In the genomic region with DNA sequence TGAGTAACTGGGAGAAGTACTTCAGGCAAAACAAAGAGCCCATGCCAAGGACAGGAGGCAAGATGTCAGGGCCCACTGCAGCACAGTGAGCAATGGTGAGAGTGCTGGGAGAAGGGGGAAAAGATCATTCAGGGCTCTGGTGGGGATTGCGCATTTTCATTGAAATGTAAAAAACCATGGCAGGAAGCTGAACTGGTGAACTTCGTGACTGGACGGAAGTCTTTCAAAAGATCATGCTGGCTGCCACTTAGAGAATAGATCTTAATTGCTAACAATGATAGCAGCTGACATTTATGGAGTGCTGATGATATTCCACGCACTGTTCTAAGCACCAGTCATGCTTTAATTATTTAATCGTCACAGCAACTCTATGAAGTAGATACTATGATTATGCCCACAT, we compare ENCODE assay signal across 23 cellular contexts.
DNase-seq lines count a peak whose midpoint lies in the region; ATAC-seq, FAIRE-seq and TF ChIP-seq lines count a peak whose summit lies in the region.
"Had no signal": no experiment of that assay in that cellular context is flagged by ENCODE, and none has a peak within 500 bp of the region (broad histone marks: within the 10 kb centered on the region; RNA-seq: fewer than 3 reads in every experiment).

No MANE protein-coding gene starts in this region.

- 0 out of 2 replicates have a peak overlapping the region, but pooled peaks have one; percentile 30 for H2BK5ac ChIP-seq in H1 (ENCODE audit: low read depth, low read length)

- H3K4me1 ChIP-seq in H1 (replicated peaks in 1 of 4; ENCODE audit: control insufficient read depth in 3 of 4, insufficient read depth in 4 of 4, low read length in 3 of 4), result peaks cover 0 to 11% (median 3%) of the 10 kb centered on the region in 4 experiments; a peak in 4 of 7 replicates
- peaks cover 6 to 55% (median 16%) of the 10 kb centered on the region in 6 donors for H3K4me1 ChIP-seq in spleen
- H3K4me1 ChIP-seq in A673 (ENCODE audit: insufficient read depth, low read length, poor library complexity, severe bottlenecking), result peaks cover 19% of the 10 kb centered on the region
- H3K4me1 ChIP-seq: Caco-2 had no signal

- 56% methylated on average over 5 of the region's 5 CpGs; no CpG with 5 or more reads in 1 of the 2 experiments for WGBS in H1 (ENCODE audit: extremely low coverage in 1 of 2, insufficient coverage in 1 of 2, insufficient read length in 1 of 2, insufficient replicate concordance in 2 of 2, low coverage in 1 of 2, low lambda C conversion rate in 2 of 2, missing lambda C conversion rate in 1 of 2), 2 experiments
- 65 to 79% (median 70%) methylated on average over 5 of the region's 5 CpGs for WGBS in spleen, 5 donors

- intact Hi-C loops in spleen (cut with DNase I; ENCODE audit: low total_unique reads) (no loop called here), A673 (cut with micrococcal nuclease; ENCODE audit: unreplicated experiment) (no loop called here)

- H3K9ac ChIP-seq in H1 (replicated peaks in 1 of 4; ENCODE audit: extremely low read depth in 1 of 4, low read depth in 3 of 4, low read length in 3 of 4), result no peak overlapping the region

- peaks cover 92 to 97% of the 10 kb centered on the region in 2 donors for H3K4me1 Mint-ChIP-seq in immature natural killer cell
- H3K4me1 Mint-ChIP-seq: activated CD4-positive, alpha-beta T cell treated with anti-CD3 and anti-CD28 coated beads, Interleukin-2, amount 10 ng/mL, durations not matched to agents 7 days and 5 days; B cell had no signal

- no peak for TF ChIP-seq POLR2A in H1 (IDR thresholded peaks at IDR 0.05; ENCODE audit: control extremely low read depth in 1 of 2, low read depth in 2 of 2, low read length in 2 of 2)
- TF ChIP-seq POLR2A in spleen (IDR thresholded peaks at IDR 0.05), result no peak

- no peak overlapping the region for H4K91ac ChIP-seq in H1 (replicated peaks; ENCODE audit: insufficient read length, low read length)

- H4K8ac ChIP-seq in H1 (ENCODE audit: extremely low read depth, insufficient read depth, low read length), result no peak overlapping the region

- H3K18ac ChIP-seq in H1 (ENCODE audit: extremely low read depth, low read length), result no peak overlapping the region

- FAIRE-seq in H1 (lab: Jason Lieb, UNC), result no peak
- FAIRE-seq: bronchial epithelial cell, frontal cortex, urothelium cell line had no signal

- no peak overlapping the region for H2AFZ ChIP-seq in H1 (ENCODE audit: low read length)

- CTCF ChIA-PET in H1 (lab: Charles Lee; ENCODE audit: partially characterized antibody), result no interaction called here
- CTCF ChIA-PET in A673 (lab: Charles Lee), result no interaction called here

- H3K27me3 ChIP-seq in H1 (replicated peaks in 1 of 4; ENCODE audit: control insufficient read depth in 3 of 4, extremely low read depth in 1 of 4, insufficient read depth in 3 of 4, low read length in 3 of 4) (no peaks in the 10 kb centered on the region), spleen (replicated peaks in 1 of 7) (no peaks in the 10 kb centered on the region), A673 (replicated peaks; ENCODE audit: insufficient read depth, low read depth, low read length, poor library complexity) (no peaks in the 10 kb centered on the region)
- H3K27me3 ChIP-seq: neutrophil had no signal

- H3K4me3 Mint-ChIP-seq in immature natural killer cell, result peak overlapping the region in 1 of 5 donors; percentile 8
- H3K4me3 Mint-ChIP-seq: activated CD4-positive, alpha-beta T cell treated with anti-CD3 and anti-CD28 coated beads, Interleukin-2, amount 10 ng/mL, durations not matched to agents 7 days and 5 days; B cell; dendritic cell treated with granulocyte-macrophage colony-stimulating factor and Interleukin-4, amounts not matched to agents 40 ng/mL and 50 ng/mL, for 4 days had no signal

- no TSS peak for BruUV-seq in A673 (replicated peaks; lab: Mats Ljungman, UMichigan)

- no peak overlapping the region for H2BK20ac ChIP-seq in H1 (ENCODE audit: low read length)

- H3K56ac ChIP-seq in H1 (replicated peaks; ENCODE audit: insufficient read length, low read depth, low read length), result no peak overlapping the region

- no peak overlapping the region for H2BK15ac ChIP-seq in H1 (ENCODE audit: low read length)

- H3K36me3 Mint-ChIP-seq in immature natural killer cell, result peaks cover 16 to 46% (median 33%) of the 10 kb centered on the region in 3 donors

- no peak for ATAC-seq in HG03139 (IDR thresholded peaks at IDR 0.05; ENCODE audit: unreplicated experiment)

- H3K14ac ChIP-seq in H1 (ENCODE audit: insufficient read length), result no peak overlapping the region

- H3K9me3 ChIP-seq in H1 (ENCODE audit: insufficient read depth in 2 of 2, low read depth in 1 of 2, low read length in 1 of 2) (no peaks in the 10 kb centered on the region), spleen (no peaks in the 10 kb centered on the region), A673 (ENCODE audit: low read depth, low read length, poor library complexity, severe bottlenecking) (no peaks in the 10 kb centered on the region)
- H3K9me3 ChIP-seq: Caco-2, neutrophil had no signal

- TF ChIP-seq CTCF in H1 (IDR thresholded peaks at IDR 0.05; ENCODE audit: control extremely low read depth in 1 of 3, insufficient read depth in 1 of 3, low read depth in 1 of 3, low read length in 3 of 3) (no peak), spleen (IDR thresholded peaks at IDR 0.05 in 8 of 11, conservative IDR thresholded peaks at IDR 0.05 in 3 of 11) (no peak), A673 (conservative IDR thresholded peaks at IDR 0.05; ENCODE audit: low read depth, low read length) (no peak)

- no peak overlapping the region for H2AK5ac ChIP-seq in H1 (ENCODE audit: low read depth, low read length)

- no peaks in the 10 kb centered on the region for H3K79me2 ChIP-seq in H1 (ENCODE audit: control insufficient read depth in 1 of 2, insufficient read depth in 2 of 2, low read length in 2 of 2)

- no peaks in the 10 kb centered on the region for H4K20me1 ChIP-seq in H1 (replicated peaks in 1 of 2; ENCODE audit: control insufficient read depth in 1 of 2, insufficient read depth in 2 of 2, low read length in 2 of 2)

- H3K4me3 ChIP-seq in H1 (ENCODE audit: extremely low read depth in 1 of 4, insufficient read depth in 2 of 4, low read depth in 3 of 4, low read length in 4 of 4) (no peak overlapping the region), spleen (no peak overlapping the region), A673 (ENCODE audit: low read depth, low read length, poor library complexity, severe bottlenecking) (no peak overlapping the region)

- POLR2A ChIA-PET in H1 (lab: Charles Lee; ENCODE audit: partially characterized antibody) (no interaction called here), A673 (lab: Charles Lee; ENCODE audit: low non-redundant PET) (no interaction called here)

- no peaks in the 10 kb centered on the region for H3K9me3 Mint-ChIP-seq in immature natural killer cell
- H3K9me3 Mint-ChIP-seq: activated CD4-positive, alpha-beta T cell treated with anti-CD3 and anti-CD28 coated beads, Interleukin-2, amount 10 ng/mL, durations not matched to agents 7 days and 5 days; dendritic cell treated with granulocyte-macrophage colony-stimulating factor and Interleukin-4, amounts not matched to agents 40 ng/mL and 50 ng/mL, for 4 days had no signal

- H3K4me2 ChIP-seq in H1 (ENCODE audit: insufficient read depth in 1 of 2, low read depth in 2 of 2, low read length in 2 of 2), result no peak overlapping the region

- H3K27ac Mint-ChIP-seq in immature natural killer cell, result peak overlapping the region; percentile 30 to 88 (median 68)
- H3K27ac Mint-ChIP-seq: activated CD4-positive, alpha-beta T cell treated with anti-CD3 and anti-CD28 coated beads, Interleukin-2, amount 10 ng/mL, durations not matched to agents 7 days and 5 days; B cell; dendritic cell treated with granulocyte-macrophage colony-stimulating factor and Interleukin-4, amounts not matched to agents 40 ng/mL and 50 ng/mL, for 4 days had no signal

- H2BK12ac ChIP-seq in H1 (ENCODE audit: low read depth, low read length), result no peak overlapping the region

- peaks cover 2 to 8% (median 5%) of the 10 kb centered on the region in 3 donors for H3K27me3 Mint-ChIP-seq in immature natural killer cell (ENCODE audit: low read depth in 3 of 3)
- H3K27me3 Mint-ChIP-seq: activated CD4-positive, alpha-beta T cell treated with anti-CD3 and anti-CD28 coated beads, Interleukin-2, amount 10 ng/mL, durations not matched to agents 7 days and 5 days; B cell; dendritic cell treated with granulocyte-macrophage colony-stimulating factor and Interleukin-4, amounts not matched to agents 40 ng/mL and 50 ng/mL, for 4 days had no signal

- H3K27ac ChIP-seq in H1 (ENCODE audit: low read depth, low read length), result no peak overlapping the region
- H3K27ac ChIP-seq in spleen, result peak overlapping the region; percentile 14 to 82 (median 47)
- no peak overlapping the region for H3K27ac ChIP-seq in A673 (ENCODE audit: low read depth, low read length, poor library complexity, severe bottlenecking)
- H3K27ac ChIP-seq: neutrophil had no signal

- peaks cover 3% of the 10 kb centered on the region; the same call in 1 of the 2 replicates for H3K79me1 ChIP-seq in H1 (ENCODE audit: low read depth, low read length)

- no peak overlapping the region for H3K23ac ChIP-seq in H1 (ENCODE audit: insufficient read length)

- no peak overlapping the region for H2BK120ac ChIP-seq in H1 (replicated peaks; ENCODE audit: low read depth, low read length)

- H3K4ac ChIP-seq in H1 (replicated peaks; ENCODE audit: insufficient read length, low read depth, low read length), result no peak overlapping the region

- TF ChIP-seq RAD21 in H1 (IDR thresholded peaks at IDR 0.05 in 1 of 2, conservative IDR thresholded peaks at IDR 0.05 in 1 of 2; ENCODE audit: low read depth in 2 of 2, low read length in 2 of 2), result no peak

- no peaks in the 10 kb centered on the region for H3K23me2 ChIP-seq in H1 (ENCODE audit: low read depth, low read length)

- TF ChIP-seq EP300 in H1 (IDR thresholded peaks at IDR 0.05; ENCODE audit: borderline replicate concordance in 1 of 2, low read depth in 2 of 2, low read length in 2 of 2), result no peak

- DNase-seq in NCI-H510A treated with DMSO at 0.1 percent for 48 hours (lab: John Stamatoyannopoulos, UW) (peak; percentile 81), NCI-H510A (lab: John Stamatoyannopoulos, UW) (no peak), H1 (ENCODE audit: low read depth in 1 of 2, low spot score in 2 of 2) (no peak), immature natural killer cell (no peak), spleen (no peak), GM03348 (ENCODE audit: low spot score) (no peak), A673 (ENCODE audit: low spot score) (no peak)
- DNase-seq: activated CD4-positive, alpha-beta T cell treated with anti-CD3 and anti-CD28 coated beads, Interleukin-2, amount 10 ng/mL, durations not matched to agents 7 days and 5 days; activated effector memory CD4-positive, alpha-beta T cell treated with Interleukin-2 at 50 U/mL for 16 hours; Caco-2; midbrain; NCI-H1436; NCI-H2171; OCI-M1; SHP77 treated with DMSO at 0.1 percent for 48 hours; stimulated activated CD4-positive, alpha-beta T cell treated with anti-CD3 and anti-CD28 coated beads, Interleukin-12 subunit alpha, Interleukin-12 subunit beta, amount 100 ng/mL, for 4 hours had no signal

- no peaks in the 10 kb centered on the region for H3K36me3 ChIP-seq in H1 (ENCODE audit: control insufficient read depth in 2 of 4, insufficient read depth in 4 of 4, low read length in 3 of 4)
- H3K36me3 ChIP-seq in spleen, result peaks cover 0 to 25% (median 3%) of the 10 kb centered on the region in 6 donors
- H3K36me3 ChIP-seq in A673 (ENCODE audit: insufficient read depth, low read length, poor library complexity, severe bottlenecking), result no peaks in the 10 kb centered on the region
- H3K36me3 ChIP-seq: neutrophil had no signal

- no peak overlapping the region for H4K5ac ChIP-seq in H1 (ENCODE audit: insufficient read length, low read depth, low read length)

Comparison
In these comparisons a context has a peak if more than half of its experiments do, and no peak if none do; other contexts are left out.
1. H3K27ac ChIP-seq: peak in spleen (8 of 8); none in H1 (single experiment) and A673 (single experiment).